ENCODE assay signal across 8 cellular contexts in genomic region chr1:15616704-15617172, GRCh38. TPM values are rescaled to one million over a fixed set of nuclear protein-coding genes. Genes with fewer than 3 reads are reported as not detected.
DNase-seq lines count a peak whose midpoint lies in the region; ATAC-seq and TF ChIP-seq lines count a peak whose summit lies in the region.

No MANE protein-coding gene starts in this region.

- intact Hi-C loops in CD4-positive, alpha-beta memory T cell (cut with micrococcal nuclease) = loop anchor here (1.0 to 10.0 kb wide), 4 partner anchors 13 to 218 kb away; partner anchors contain the start of gene DNAJC16
- intact Hi-C loops in PC-9 (cut with micrococcal nuclease; ENCODE audit: unreplicated experiment) = loop anchor here (1.0 kb wide), 2 partner anchors 57 to 92 kb away; partner anchors contain the start of gene CASP9

- H3K27ac ChIP-seq in CD4-positive, alpha-beta memory T cell (ENCODE audit: low read depth, low read length) = peak overlapping the region; percentile 86
- H3K27ac ChIP-seq in PC-9 (peak overlapping the region; percentile 69), duodenal mucosa (ENCODE audit: low read depth, low read length) (peak overlapping the region; percentile 76)

- H3K27ac Mint-ChIP-seq in CD4-positive, alpha-beta memory T cell = peak overlapping the region; percentile 76 to 98 (median 96)

- POLR2A ChIA-PET in CD4-positive, alpha-beta memory T cell (lab: Charles Lee; ENCODE audit: partially characterized antibody) = interaction anchor here (0.9 to 4.9 kb wide), 6 partner anchors 13 to 90 kb away, joined by 3 to 43 read pairs (median 16); partner anchors contain the start of genes AGMAT and DNAJC16
- POLR2A ChIA-PET in PC-9 (lab: Charles Lee; ENCODE audit: unreplicated experiment) = interaction anchor here (0.8 kb wide), 1 partner anchor 91 kb away, joined by 35 read pairs; no protein-coding TSS in a partner anchor

- CTCF ChIA-PET in CD4-positive, alpha-beta memory T cell (lab: Charles Lee; ENCODE audit: partially characterized antibody) = interaction anchor here (1.0 to 1.4 kb wide), 2 partner anchors 22 to 33 kb away, joined by 3 to 4 read pairs; no protein-coding TSS in a partner anchor
- CTCF ChIA-PET in PC-9 (lab: Charles Lee) = no interaction called here

- H2AFZ ChIP-seq in PC-9 = peak overlapping the region; percentile 77

- H3K27me3 Mint-ChIP-seq in CD4-positive, alpha-beta memory T cell = no peaks in the 10 kb centered on the region

- no peaks in the 10 kb centered on the region for H3K27me3 ChIP-seq in CD4-positive, alpha-beta memory T cell (ENCODE audit: insufficient read depth, low read length)
- H3K27me3 ChIP-seq in PC-9 (ENCODE audit: insufficient read depth, low read depth) (no peaks in the 10 kb centered on the region), duodenal mucosa (ENCODE audit: control insufficient read depth in 1 of 2, insufficient read depth in 2 of 2, low read length in 2 of 2) (no peaks in the 10 kb centered on the region), mucosa of stomach (ENCODE audit: control insufficient read depth, insufficient read depth, low read length) (no peaks in the 10 kb centered on the region)

- ATAC-seq in GM21723 (IDR thresholded peaks at IDR 0.05; ENCODE audit: unreplicated experiment) = peak; percentile 20
- ATAC-seq in esophagus mucosa = no peak

- H3K9ac ChIP-seq in duodenal mucosa (ENCODE audit: low read depth in 1 of 2, low read length in 2 of 2) = peak overlapping the region; percentile 51 to 61
- peak overlapping the region; percentile 83 for H3K9ac ChIP-seq in mucosa of stomach (ENCODE audit: low read length)

- DNase-seq in CD4-positive, alpha-beta memory T cell = no peak
- no peak for DNase-seq in PC-9
- DNase-seq in kidney glomerular epithelial cell (lab: John Stamatoyannopoulos, UW) = no peak
- no peak for DNase-seq in T1000 (lab: John Stamatoyannopoulos, UW)

- TSS peak; percentile 86 for BruUV-seq in PC-9 (replicated peaks; lab: Mats Ljungman, UMichigan)

- peaks cover 26 to 51% (median 37%) of the 10 kb centered on the region in 4 donors for H3K4me1 Mint-ChIP-seq in CD4-positive, alpha-beta memory T cell

- peak overlapping the region; percentile 68 to 93 for H3K4me3 ChIP-seq in CD4-positive, alpha-beta memory T cell (ENCODE audit: low read length in 2 of 2)
- peak overlapping the region; percentile 73 for H3K4me3 ChIP-seq in PC-9
- H3K4me3 ChIP-seq in duodenal mucosa (ENCODE audit: low read depth in 1 of 2, low read length in 2 of 2) = peak overlapping the region; percentile 61 to 81
- H3K4me3 ChIP-seq in mucosa of stomach (ENCODE audit: low read length) = peak overlapping the region; percentile 51

- H3K9me3 ChIP-seq in CD4-positive, alpha-beta memory T cell (ENCODE audit: control insufficient read depth in 1 of 2, low read length in 2 of 2) = no peaks in the 10 kb centered on the region
- H3K9me3 ChIP-seq in PC-9 (ENCODE audit: insufficient read depth, low read depth) (no peaks in the 10 kb centered on the region), duodenal mucosa (ENCODE audit: control insufficient read depth in 1 of 2, low read length in 2 of 2) (no peaks in the 10 kb centered on the region), mucosa of stomach (ENCODE audit: control insufficient read depth, low read length) (no peaks in the 10 kb centered on the region)

- H3K36me3 Mint-ChIP-seq in CD4-positive, alpha-beta memory T cell = peaks cover 0 to 12% of the 10 kb centered on the region in 2 donors

- peaks cover 42% of the 10 kb centered on the region for H3K79me2 ChIP-seq in PC-9 (ENCODE audit: low read depth)

- peak overlapping the region; percentile 92 for H3K4me2 ChIP-seq in PC-9

- peaks cover 0 to 1% (median 0%) of the 10 kb centered on the region in 8 donors for H3K9me3 Mint-ChIP-seq in CD4-positive, alpha-beta memory T cell

- TF ChIP-seq CTCF in PC-9 (conservative IDR thresholded peaks at IDR 0.05) = no peak

- peaks cover 46% of the 10 kb centered on the region for H3F3A ChIP-seq in PC-9 (ENCODE audit: insufficient read depth, low read depth)

- H4K20me1 ChIP-seq in PC-9 (ENCODE audit: insufficient read depth) = peaks cover 16% of the 10 kb centered on the region

- H3K4me1 ChIP-seq in CD4-positive, alpha-beta memory T cell (ENCODE audit: insufficient read depth, low read length) = peaks cover 45% of the 10 kb centered on the region
- H3K4me1 ChIP-seq in PC-9 (replicated peaks; ENCODE audit: insufficient read depth) (peaks cover 40% of the 10 kb centered on the region), duodenal mucosa (ENCODE audit: control insufficient read depth in 1 of 2, insufficient read depth in 2 of 2, low read length in 2 of 2) (peaks cover 25 to 29% of the 10 kb centered on the region in 2 donors), mucosa of stomach (ENCODE audit: control insufficient read depth, insufficient read depth, low read length) (peaks cover 35% of the 10 kb centered on the region)

- H3K36me3 ChIP-seq in CD4-positive, alpha-beta memory T cell (ENCODE audit: insufficient read depth, low read length) = no peaks in the 10 kb centered on the region
- no peaks in the 10 kb centered on the region for H3K36me3 ChIP-seq in PC-9 (ENCODE audit: low read depth)
- no peaks in the 10 kb centered on the region for H3K36me3 ChIP-seq in duodenal mucosa (ENCODE audit: control insufficient read depth in 1 of 2, insufficient read depth in 2 of 2, low read length in 2 of 2)
- H3K36me3 ChIP-seq in mucosa of stomach (ENCODE audit: control insufficient read depth, insufficient read depth, low read length) = no peaks in the 10 kb centered on the region

- H3K9me2 ChIP-seq in PC-9 (ENCODE audit: insufficient read depth) = no peaks in the 10 kb centered on the region

- peak overlapping the region; percentile 92 to 94 (median 93) for H3K4me3 Mint-ChIP-seq in CD4-positive, alpha-beta memory T cell

RNA-seq across cellular contexts. Expression of gene DDI2, which starts 0.5 kb away (rescaled TPM):
- total RNA-seq in CD4-positive, alpha-beta memory T cell = 10 to 100 TPM; 46.2 to 47.6 TPM
- polyA plus RNA-seq in CD4-positive, alpha-beta memory T cell = 1 to 10 TPM; 1.0 to 5.2 TPM
- total RNA-seq in PC-9 (2021) (36.1 and 38.0 TPM in 2 replicates), esophagus mucosa (49.9 TPM)

RNA-seq across cellular contexts. Expression of gene AGMAT, which starts 31.9 kb away (rescaled TPM):
- total RNA-seq in CD4-positive, alpha-beta memory T cell = 1 to 10 TPM; 3.3 to 3.6 TPM
- polyA plus RNA-seq in CD4-positive, alpha-beta memory T cell = 1 to 10 TPM; 6.1 to 7.1 TPM
- total RNA-seq in PC-9 (2021) (2.7 and 2.9 TPM in 2 replicates), esophagus mucosa (1.4 TPM)
